In the genomic region with DNA sequence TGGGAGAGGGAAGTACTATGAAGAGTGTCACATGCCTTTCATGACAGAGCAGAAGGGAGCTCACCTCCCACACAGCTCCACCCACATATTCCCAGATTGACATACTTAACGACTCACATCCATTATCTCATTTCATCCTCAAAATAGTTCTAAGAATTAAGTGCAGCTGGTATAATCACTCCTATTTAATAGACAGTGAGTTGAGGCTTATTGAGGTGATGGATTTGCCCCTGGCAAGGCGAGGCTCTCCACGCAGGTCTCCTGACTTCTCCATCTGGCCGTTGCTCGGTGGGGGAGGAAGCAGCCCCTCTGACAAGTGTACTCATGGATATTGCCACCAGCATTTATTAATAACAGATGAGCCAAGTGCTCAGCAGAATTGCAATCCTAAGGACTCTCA, we compare ENCODE assay signal across 17 cellular contexts.
DNase-seq lines count a peak whose midpoint lies in the region; ATAC-seq and TF ChIP-seq lines count a peak whose summit lies in the region.
"Had no signal": no experiment of that assay in that cellular context is flagged by ENCODE, and none has a peak within 500 bp of the region (broad histone marks: within the 10 kb centered on the region; RNA-seq: fewer than 3 reads in every experiment).

No MANE protein-coding gene starts in this region.

- H3K36me3 Mint-ChIP-seq in brain (no peaks in the 10 kb centered on the region), osteocyte (ENCODE audit: unreplicated experiment) (no peaks in the 10 kb centered on the region)
- H3K36me3 Mint-ChIP-seq in activated T-helper 17 cell treated with anti-CD3 and anti-CD28 coated beads, Interleukin-2, amount 50 U/mL, for 72 hours (ENCODE audit: low read depth), result no peaks in the 10 kb centered on the region
- H3K36me3 Mint-ChIP-seq: activated naive CD8-positive, alpha-beta T cell; T-cell had no signal

- H3K27me3 Mint-ChIP-seq in brain (peaks cover 11% of the 10 kb centered on the region), osteocyte (ENCODE audit: unreplicated experiment) (no peaks in the 10 kb centered on the region)
- H3K27me3 Mint-ChIP-seq in activated T-helper 17 cell treated with anti-CD3 and anti-CD28 coated beads, Interleukin-2, amount 50 U/mL, for 72 hours, result peaks cover 7% of the 10 kb centered on the region
- H3K27me3 Mint-ChIP-seq: progenitor cell of endocrine pancreas had no signal

- H3K4me1 Mint-ChIP-seq in brain (peaks cover 88% of the 10 kb centered on the region), osteocyte (ENCODE audit: unreplicated experiment) (peaks cover 76% of the 10 kb centered on the region)
- no peaks in the 10 kb centered on the region for H3K4me1 Mint-ChIP-seq in activated T-helper 17 cell treated with anti-CD3 and anti-CD28 coated beads, Interleukin-2, amount 50 U/mL, for 72 hours
- H3K4me1 Mint-ChIP-seq: T-cell had no signal

- no peak for ATAC-seq in activated T-helper 17 cell treated with anti-CD3 and anti-CD28 coated beads, Interleukin-2, amount 50 U/mL, for 72 hours (replicated peaks)
- ATAC-seq: gastroesophageal sphincter, T-cell had no signal

- no peaks in the 10 kb centered on the region for H3K9me3 Mint-ChIP-seq in brain
- H3K9me3 Mint-ChIP-seq in osteocyte (ENCODE audit: unreplicated experiment), result no peaks in the 10 kb centered on the region
- no peaks in the 10 kb centered on the region for H3K9me3 Mint-ChIP-seq in activated T-helper 17 cell treated with anti-CD3 and anti-CD28 coated beads, Interleukin-2, amount 50 U/mL, for 72 hours
- H3K9me3 Mint-ChIP-seq: endodermal cell, T-cell had no signal

- TF ChIP-seq CTCF in brain (conservative IDR thresholded peaks at IDR 0.05), result no peak
- no peak for TF ChIP-seq CTCF in osteocyte (IDR thresholded peaks at IDR 0.05)

- H3K27ac Mint-ChIP-seq in brain (peak overlapping the region in 4 of 5 experiments; percentile 2 to 94 (median 62)), osteocyte (ENCODE audit: unreplicated experiment) (peak overlapping the region; percentile 50)
- no peak overlapping the region for H3K27ac Mint-ChIP-seq in activated T-helper 17 cell treated with anti-CD3 and anti-CD28 coated beads, Interleukin-2, amount 50 U/mL, for 72 hours
- H3K27ac Mint-ChIP-seq: activated naive CD8-positive, alpha-beta T cell; endodermal cell; progenitor cell of endocrine pancreas; T-cell had no signal

- DNase-seq in EL (peak; percentile 20), NCI-H1694 (lab: John Stamatoyannopoulos, UW) (peak; percentile 29), osteocyte (ENCODE audit: extremely low spot score, unreplicated experiment) (no peak), retina (no peak), T-helper 1 cell (no peak)
- DNase-seq: activated CD4-positive, CD25-positive, alpha-beta regulatory T cell treated with anti-CD3 and anti-CD28 coated beads, Interleukin-2, amount 50 U/mL, for 72 hours; C1 segment of cervical spinal cord; endodermal cell; kidney; NCI-H2171; stimulated activated CD4-positive, alpha-beta T cell treated with anti-CD3 and anti-CD28 coated beads, Interleukin-15, amount 100 ng/mL, for 24 hours; T-cell had no signal

- H3K4me3 Mint-ChIP-seq in brain (peak overlapping the region in 2 of 5 experiments; percentile 4 to 50), osteocyte (ENCODE audit: unreplicated experiment) (no peak overlapping the region)
- no peak overlapping the region for H3K4me3 Mint-ChIP-seq in activated T-helper 17 cell treated with anti-CD3 and anti-CD28 coated beads, Interleukin-2, amount 50 U/mL, for 72 hours
- H3K4me3 Mint-ChIP-seq: activated naive CD8-positive, alpha-beta T cell; endodermal cell; T-cell had no signal

Comparison
In these comparisons a context has a peak if more than half of its experiments do, and no peak if none do; other contexts are left out.
1. DNase-seq: peak in EL (single experiment) and NCI-H1694 (single experiment); none in osteocyte (single experiment), retina (single experiment) and T-helper 1 cell (0 of 5).